Comparison of ENCODE assay signal across 14 cellular contexts in the genomic region with DNA sequence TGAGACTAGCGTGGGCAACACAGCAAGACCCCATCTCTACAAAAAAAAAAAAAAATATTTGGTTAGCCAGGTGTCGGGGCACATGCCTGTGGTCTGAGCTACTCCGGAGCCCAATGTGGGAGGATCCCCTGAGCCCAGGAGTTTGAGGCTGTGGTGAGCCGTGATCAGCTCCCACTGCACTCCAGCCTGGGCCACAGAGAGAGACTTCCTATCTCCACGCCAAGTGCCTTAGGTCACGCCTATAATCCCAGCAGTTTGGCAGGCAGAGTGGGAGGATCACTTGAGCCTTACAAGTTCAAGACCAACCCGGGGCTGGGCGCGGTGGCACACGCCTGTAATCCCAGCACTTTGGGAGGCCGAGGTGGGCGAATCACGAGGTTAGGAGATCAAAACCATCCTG. TPM values are rescaled to one million over a fixed set of nuclear protein-coding genes. Genes with fewer than 3 reads are reported as not detected.
DNase-seq lines count a peak whose midpoint lies in the region; ATAC-seq and TF ChIP-seq lines count a peak whose summit lies in the region.
"Had no signal": no experiment of that assay in that cellular context is flagged by ENCODE, and none has a peak within 500 bp of the region (broad histone marks: within the 10 kb centered on the region; RNA-seq: fewer than 3 reads in every experiment).

No MANE protein-coding gene starts in this region.

- H3K27me3 Mint-ChIP-seq in activated CD4-positive, alpha-beta T cell treated with anti-CD3 and anti-CD28 coated beads, Interleukin-2, amount 10 ng/mL, durations not matched to agents 24 days and 14 days, result no peaks in the 10 kb centered on the region
- H3K27me3 Mint-ChIP-seq in activated naive CD8-positive, alpha-beta T cell treated with anti-CD3 and anti-CD28 coated beads for 36 hours, result no peaks in the 10 kb centered on the region

- 63 to 72% (median 67%) methylated on average over 13 of the region's 13 CpGs for WGBS in spleen, 5 donors

- H3K4me3 ChIP-seq in spleen (peak overlapping the region in 1 of 8 donors; percentile 62), breast epithelium (no peak overlapping the region)
- H3K4me3 ChIP-seq: lung had no signal

- peak overlapping the region; percentile 97 for H3K27ac Mint-ChIP-seq in activated CD4-positive, alpha-beta T cell treated with anti-CD3 and anti-CD28 coated beads, Interleukin-2, amount 10 ng/mL, durations not matched to agents 24 days and 14 days
- peak overlapping the region; percentile 97 for H3K27ac Mint-ChIP-seq in activated naive CD8-positive, alpha-beta T cell treated with anti-CD3 and anti-CD28 coated beads for 36 hours

- TF ChIP-seq POLR2A in spleen (IDR thresholded peaks at IDR 0.05) (no peak), breast epithelium (IDR thresholded peaks at IDR 0.05) (no peak)

- peak overlapping the region; percentile 83 for H3K4me3 Mint-ChIP-seq in activated CD4-positive, alpha-beta T cell treated with anti-CD3 and anti-CD28 coated beads, Interleukin-2, amount 10 ng/mL, durations not matched to agents 24 days and 14 days
- peak overlapping the region; percentile 82 for H3K4me3 Mint-ChIP-seq in activated naive CD8-positive, alpha-beta T cell treated with anti-CD3 and anti-CD28 coated beads for 36 hours

- peaks cover 30 to 80% (median 42%) of the 10 kb centered on the region in 6 donors for H3K4me1 ChIP-seq in spleen
- no peaks in the 10 kb centered on the region for H3K4me1 ChIP-seq in breast epithelium

- no peaks in the 10 kb centered on the region for H3K36me3 ChIP-seq in spleen
- no peaks in the 10 kb centered on the region for H3K36me3 ChIP-seq in breast epithelium

- no peak for DNase-seq in activated CD4-positive, alpha-beta T cell treated with anti-CD3 and anti-CD28 coated beads, Interleukin-2, amount 10 ng/mL, durations not matched to agents 24 days and 14 days
- DNase-seq in activated CD4-positive, alpha-beta T cell treated with anti-CD3 and anti-CD28 coated beads for 1 hour, result no peak
- DNase-seq in NCI-H226 (peak; percentile 26), spleen (no peak), breast epithelium (ENCODE audit: low spot score in 2 of 2) (no peak)
- no peak for DNase-seq in activated naive CD8-positive, alpha-beta T cell treated with anti-CD3 and anti-CD28 coated beads for 36 hours
- DNase-seq: DMS 273 treated with DMSO at 0.1 percent for 48 hours; effector CD8-positive, alpha-beta T cell; NCI-H146; NCI-H524 treated with DMSO at 0.1 percent for 48 hours; nucleus accumbens had no signal

- ATAC-seq in GM18517 (IDR thresholded peaks at IDR 0.05; ENCODE audit: unreplicated experiment), result no peak
- ATAC-seq in HG02678 (IDR thresholded peaks at IDR 0.05; ENCODE audit: unreplicated experiment), result no peak

- no peak for TF ChIP-seq CTCF in spleen (IDR thresholded peaks at IDR 0.05 in 8 of 11, conservative IDR thresholded peaks at IDR 0.05 in 3 of 11)
- no peak for TF ChIP-seq CTCF in breast epithelium (IDR thresholded peaks at IDR 0.05)

- H3K36me3 Mint-ChIP-seq in activated CD4-positive, alpha-beta T cell treated with anti-CD3 and anti-CD28 coated beads, Interleukin-2, amount 10 ng/mL, durations not matched to agents 24 days and 14 days (ENCODE audit: low read depth), result no peaks in the 10 kb centered on the region
- no peaks in the 10 kb centered on the region for H3K36me3 Mint-ChIP-seq in activated naive CD8-positive, alpha-beta T cell treated with anti-CD3 and anti-CD28 coated beads for 36 hours

- peaks cover 19% of the 10 kb centered on the region for H3K4me1 Mint-ChIP-seq in activated CD4-positive, alpha-beta T cell treated with anti-CD3 and anti-CD28 coated beads, Interleukin-2, amount 10 ng/mL, durations not matched to agents 24 days and 14 days
- H3K4me1 Mint-ChIP-seq in activated naive CD8-positive, alpha-beta T cell treated with anti-CD3 and anti-CD28 coated beads for 36 hours, result peaks cover 28% of the 10 kb centered on the region

- H3K27ac ChIP-seq in spleen, result peak overlapping the region in 7 of 8 donors; percentile 67 to 91 (median 87)
- H3K27ac ChIP-seq in breast epithelium, result peak overlapping the region in 1 of 2 donors; percentile 48

- intact Hi-C loops in activated CD4-positive, alpha-beta T cell treated with anti-CD3 and anti-CD28 coated beads, Interleukin-2, amount 10 ng/mL, durations not matched to agents 24 days and 14 days (cut with micrococcal nuclease), result no loop called here
- intact Hi-C loops in spleen (cut with DNase I; ENCODE audit: low total_unique reads), result no loop called here
- intact Hi-C loops in breast epithelium (cut with DNase I; ENCODE audit: low total_unique reads), result loop anchor here (5.0 kb wide), 1 partner anchor 814 kb away; no protein-coding TSS in a partner anchor

- H3K27me3 ChIP-seq in spleen (replicated peaks in 1 of 7), result no peaks in the 10 kb centered on the region
- H3K27me3 ChIP-seq in breast epithelium, result no peaks in the 10 kb centered on the region

- no peaks in the 10 kb centered on the region for H3K9me3 Mint-ChIP-seq in activated CD4-positive, alpha-beta T cell treated with anti-CD3 and anti-CD28 coated beads, Interleukin-2, amount 10 ng/mL, durations not matched to agents 24 days and 14 days
- H3K9me3 Mint-ChIP-seq in activated naive CD8-positive, alpha-beta T cell treated with anti-CD3 and anti-CD28 coated beads for 36 hours, result no peaks in the 10 kb centered on the region

- H3K9me3 ChIP-seq in spleen (no peaks in the 10 kb centered on the region), breast epithelium (no peaks in the 10 kb centered on the region)

RNA-seq across cellular contexts. Expression of a gene that starts 8.7 kb away (rescaled TPM):
- 8.8 and 10.6 TPM in 2 replicates for total RNA-seq in activated CD4-positive, alpha-beta T cell treated with anti-CD3 and anti-CD28 coated beads, Interleukin-2, amount 10 ng/mL, durations not matched to agents 24 days and 14 days
- 1 to 10 TPM; 5.7 to 5.9 TPM for total RNA-seq in activated naive CD8-positive, alpha-beta T cell treated with anti-CD3 and anti-CD28 coated beads for 36 hours
- total RNA-seq in spleen (10 to 100 TPM in 2 of 7 donors, 1 to 10 TPM in 5; 6.4 to 11.0 (median 8.3) TPM), breast epithelium (1 to 10 TPM; 1.1 to 5.4 (median 4.9) TPM)
- 1 to 10 TPM; 3.2 to 9.4 (median 4.0) TPM for polyA plus RNA-seq in spleen

RNA-seq across cellular contexts. Expression of a gene that starts 8.7 kb away (rescaled TPM):
- 39.2 and 42.4 TPM in 2 replicates for total RNA-seq in activated CD4-positive, alpha-beta T cell treated with anti-CD3 and anti-CD28 coated beads, Interleukin-2, amount 10 ng/mL, durations not matched to agents 24 days and 14 days
- 10 to 100 TPM; 31.0 to 35.0 TPM for total RNA-seq in activated naive CD8-positive, alpha-beta T cell treated with anti-CD3 and anti-CD28 coated beads for 36 hours
- 10 to 100 TPM; 45.4 to 92.2 (median 53.6) TPM for total RNA-seq in spleen
- polyA plus RNA-seq in spleen, result 10 to 100 TPM; 13.0 to 29.9 (median 17.9) TPM
- 10 to 100 TPM; 41.4 to 66.6 (median 44.6) TPM for total RNA-seq in breast epithelium

RNA-seq across cellular contexts. Expression of a gene that starts 11.2 kb away (rescaled TPM):
- total RNA-seq in activated CD4-positive, alpha-beta T cell treated with anti-CD3 and anti-CD28 coated beads, Interleukin-2, amount 10 ng/mL, durations not matched to agents 24 days and 14 days, result 104 and 107 TPM in 2 replicates
- 100 to 1,000 TPM in 1 of 2 experiments, 10 to 100 TPM in 1; 98.7 to 106 TPM for total RNA-seq in activated naive CD8-positive, alpha-beta T cell treated with anti-CD3 and anti-CD28 coated beads for 36 hours
- total RNA-seq in spleen, result 100 to 1,000 TPM in 2 of 7 donors, 10 to 100 TPM in 5; 73.4 to 104 (median 83.0) TPM
- 100 to 1,000 TPM in 1 of 3 donors, 10 to 100 TPM in 2; 80.4 to 107 (median 88.1) TPM for polyA plus RNA-seq in spleen
- 10 to 100 TPM; 62.4 to 81.3 (median 76.0) TPM for total RNA-seq in breast epithelium

RNA-seq across cellular contexts. Expression of a gene that starts 33.1 kb away (rescaled TPM):
- 37.0 and 38.1 TPM in 2 replicates for total RNA-seq in activated CD4-positive, alpha-beta T cell treated with anti-CD3 and anti-CD28 coated beads, Interleukin-2, amount 10 ng/mL, durations not matched to agents 24 days and 14 days
- total RNA-seq in activated naive CD8-positive, alpha-beta T cell treated with anti-CD3 and anti-CD28 coated beads for 36 hours, result 10 to 100 TPM; 37.9 to 39.0 TPM
- total RNA-seq in spleen (10 to 100 TPM; 12.9 to 39.0 (median 29.5) TPM), breast epithelium (1 to 10 TPM; 2.9 to 4.6 (median 4.1) TPM)
- 10 to 100 TPM in 1 of 3 donors, 1 to 10 TPM in 2; 7.1 to 19.5 (median 8.1) TPM for polyA plus RNA-seq in spleen

RNA-seq across cellular contexts. Expression of a gene that starts 44.5 kb away (rescaled TPM):
- total RNA-seq in activated CD4-positive, alpha-beta T cell treated with anti-CD3 and anti-CD28 coated beads, Interleukin-2, amount 10 ng/mL, durations not matched to agents 24 days and 14 days, result 91.7 and 92.8 TPM in 2 replicates
- 10 to 100 TPM; 50.7 to 51.1 TPM for total RNA-seq in activated naive CD8-positive, alpha-beta T cell treated with anti-CD3 and anti-CD28 coated beads for 36 hours
- total RNA-seq in spleen (100 to 1,000 TPM in 3 of 7 donors, 10 to 100 TPM in 4; 72.2 to 115 (median 88.6) TPM), breast epithelium (10 to 100 TPM; 31.5 to 76.7 (median 68.2) TPM)
- 100 to 1,000 TPM in 1 of 3 donors, 10 to 100 TPM in 2; 52.5 to 120 (median 99.1) TPM for polyA plus RNA-seq in spleen
